7 cellular contexts compared by ENCODE assay signal in the genomic region with DNA sequence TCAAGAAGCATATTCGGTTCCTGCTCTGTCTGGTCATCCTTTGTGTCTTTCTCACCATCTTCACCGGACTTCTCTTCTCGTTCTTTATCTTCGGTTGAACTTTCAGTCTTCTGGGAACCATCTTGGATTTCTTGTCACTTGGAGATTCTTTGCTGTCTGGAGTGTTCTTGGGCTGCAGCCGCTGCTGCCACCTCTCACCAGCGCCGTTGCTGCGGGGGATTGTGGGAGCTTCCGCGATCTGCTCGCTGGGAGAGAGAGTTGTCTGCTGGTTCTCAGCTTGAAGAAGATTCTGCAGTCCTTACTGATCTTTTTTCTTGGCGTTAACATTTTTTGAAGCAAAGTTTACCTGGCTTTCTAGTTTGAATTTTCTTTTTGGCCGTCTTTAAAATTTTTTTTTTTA.
"Had no signal": no experiment of that assay in that cellular context is flagged by ENCODE, and none has a peak within 500 bp of the region (broad histone marks: within the 10 kb centered on the region; RNA-seq: fewer than 3 reads in every experiment).

No MANE protein-coding gene starts in this region.

- DNase-seq: GM23248, GOT3, H7, HFFc6, KBM-7 had no signal

- H3K27ac ChIP-seq: GM23248, HL-60 had no signal

- H3K4me3 ChIP-seq: GM23248, HAP-1 had no signal

- H3K9me3 ChIP-seq: HAP-1 had no signal

- H3K36me3 ChIP-seq: HAP-1 had no signal

- H3K9ac ChIP-seq: GM23248 had no signal

- H2AFZ ChIP-seq: GM23248 had no signal

- H3K4me1 ChIP-seq: HAP-1 had no signal
